In genomic region chr12:110403146-110403974, GRCh38 we compare ENCODE assay signal across 8 cellular contexts. TPM values are rescaled to one million over a fixed set of nuclear protein-coding genes. Genes with fewer than 3 reads are reported as not detected.
DNase-seq lines count a peak whose midpoint lies in the region; ATAC-seq and TF ChIP-seq lines count a peak whose summit lies in the region.

A gene with protein sequence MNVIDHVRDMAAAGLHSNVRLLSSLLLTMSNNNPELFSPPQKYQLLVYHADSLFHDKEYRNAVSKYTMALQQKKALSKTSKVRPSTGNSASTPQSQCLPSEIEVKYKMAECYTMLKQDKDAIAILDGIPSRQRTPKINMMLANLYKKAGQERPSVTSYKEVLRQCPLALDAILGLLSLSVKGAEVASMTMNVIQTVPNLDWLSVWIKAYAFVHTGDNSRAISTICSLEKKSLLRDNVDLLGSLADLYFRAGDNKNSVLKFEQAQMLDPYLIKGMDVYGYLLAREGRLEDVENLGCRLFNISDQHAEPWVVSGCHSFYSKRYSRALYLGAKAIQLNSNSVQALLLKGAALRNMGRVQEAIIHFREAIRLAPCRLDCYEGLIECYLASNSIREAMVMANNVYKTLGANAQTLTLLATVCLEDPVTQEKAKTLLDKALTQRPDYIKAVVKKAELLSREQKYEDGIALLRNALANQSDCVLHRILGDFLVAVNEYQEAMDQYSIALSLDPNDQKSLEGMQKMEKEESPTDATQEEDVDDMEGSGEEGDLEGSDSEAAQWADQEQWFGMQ (minus strand): TSS chr12:110403708. CDS start chr12:110403627, 81 bp downstream.

- peak; percentile 96 for DNase-seq in COLO668 (lab: John Stamatoyannopoulos, UW; ENCODE audit: unreplicated experiment)
- peak; percentile 85 to 95 (median 94) for DNase-seq in Peyer's patch
- peak; percentile 92 to 94 for DNase-seq in activated T-cell treated with anti-CD3 and anti-CD28 coated beads, Interleukin-2, amount 50 U/mL, for 48 hours
- DNase-seq in esophagus muscularis mucosa (ENCODE audit: extremely low spot score), result peak; percentile 97
- DNase-seq in stimulated activated CD8-positive, alpha-beta memory T cell treated with anti-CD3 and anti-CD28 coated beads, Interleukin-7, amount 100 ng/mL, for 24 hours (ENCODE audit: low read depth), result peak; percentile 75

- peak; percentile 79 for ATAC-seq in GM21529 (IDR thresholded peaks at IDR 0.05; ENCODE audit: unreplicated experiment)

- H3K9me3 ChIP-seq in KOPT-K1 (ENCODE audit: insufficient read depth, low read length, poor library complexity, severe bottlenecking), result no peaks in the 10 kb centered on the region
- H3K9me3 ChIP-seq in Peyer's patch, result no peaks in the 10 kb centered on the region
- no peaks in the 10 kb centered on the region for H3K9me3 ChIP-seq in esophagus muscularis mucosa
- H3K9me3 ChIP-seq in muscle layer of duodenum (ENCODE audit: control insufficient read depth in 1 of 2, low read length in 2 of 2), result no peaks in the 10 kb centered on the region

- H3K27me3 ChIP-seq in Peyer's patch (no peaks in the 10 kb centered on the region), esophagus muscularis mucosa (no peaks in the 10 kb centered on the region), muscle layer of duodenum (ENCODE audit: low read depth, low read length) (no peaks in the 10 kb centered on the region)

- TF ChIP-seq CTCF in Peyer's patch (IDR thresholded peaks at IDR 0.05), result peak in 3 of 6 experiments; percentile 9 to 45 (median 25)
- TF ChIP-seq CTCF in esophagus muscularis mucosa (IDR thresholded peaks at IDR 0.05), result peak in 1 of 3 experiments; percentile 26

- TF ChIP-seq EP300 in esophagus muscularis mucosa (IDR thresholded peaks at IDR 0.05), result no peak

- H3K36me3 ChIP-seq in KOPT-K1 (ENCODE audit: insufficient read depth, low read length) (peaks cover 34% of the 10 kb centered on the region), Peyer's patch (peaks cover 0 to 8% (median 0%) of the 10 kb centered on the region in 3 donors), esophagus muscularis mucosa (peaks cover 0 to 25% (median 13%) of the 10 kb centered on the region in 4 donors), muscle layer of duodenum (ENCODE audit: control insufficient read depth in 1 of 2, insufficient read depth in 2 of 2, low read length in 2 of 2) (peaks cover 6 to 13% of the 10 kb centered on the region in 2 donors)

- under 1% methylated on average over 53 of the region's 62 CpGs for WGBS in esophagus muscularis mucosa

- H3K4me3 ChIP-seq in Peyer's patch (peak within 1 kb of the TSS; percentile 84 to 100 (median 93)), esophagus muscularis mucosa (peak within 1 kb of the TSS; percentile 80 to 97 (median 90)), muscle layer of duodenum (ENCODE audit: low read depth in 1 of 2, low read length in 2 of 2) (peak within 1 kb of the TSS; percentile 98)

- peak; percentile 31 for TF ChIP-seq POLR2A in Peyer's patch (IDR thresholded peaks at IDR 0.05)
- TF ChIP-seq POLR2A in esophagus muscularis mucosa (IDR thresholded peaks at IDR 0.05; ENCODE audit: low read depth), result no peak

- intact Hi-C loops in esophagus muscularis mucosa (cut with DNase I), result no loop called here

- H3K4me1 ChIP-seq in Peyer's patch (peaks cover 0 to 9% (median 6%) of the 10 kb centered on the region in 4 donors), esophagus muscularis mucosa (peaks cover 10 to 36% (median 27%) of the 10 kb centered on the region in 4 donors), muscle layer of duodenum (ENCODE audit: control insufficient read depth in 1 of 2, insufficient read depth in 2 of 2, low read length in 2 of 2) (peaks cover 0 to 16% of the 10 kb centered on the region in 2 donors)

- H3K27ac ChIP-seq in KOPT-K1 (ENCODE audit: low read depth, low read length, poor library complexity, severe bottlenecking) (peak within 1 kb of the TSS; percentile 98), Peyer's patch (peak within 1 kb of the TSS; percentile 87 to 94 (median 89)), esophagus muscularis mucosa (replicated peaks in 1 of 4) (peak within 1 kb of the TSS; percentile 88 to 92 (median 90)), muscle layer of duodenum (ENCODE audit: low read length) (peak within 1 kb of the TSS; percentile 100)

RNA-seq across cellular contexts. Expression of the gene that starts here (rescaled TPM):
- total RNA-seq in Peyer's patch, result 10 to 100 TPM; 31.6 to 66.0 (median 50.7) TPM
- total RNA-seq in esophagus muscularis mucosa, result 10 to 100 TPM; 32.5 to 35.0 (median 33.2) TPM

Comparison
In these comparisons a context has a peak if more than half of its experiments do, and no peak if none do; other contexts are left out.
1. Peak in every context shown above with its lines: DNase-seq, ATAC-seq, H3K4me3 ChIP-seq and H3K27ac ChIP-seq.